ENCODE assay signal across 1 cellular context in the genomic region with DNA sequence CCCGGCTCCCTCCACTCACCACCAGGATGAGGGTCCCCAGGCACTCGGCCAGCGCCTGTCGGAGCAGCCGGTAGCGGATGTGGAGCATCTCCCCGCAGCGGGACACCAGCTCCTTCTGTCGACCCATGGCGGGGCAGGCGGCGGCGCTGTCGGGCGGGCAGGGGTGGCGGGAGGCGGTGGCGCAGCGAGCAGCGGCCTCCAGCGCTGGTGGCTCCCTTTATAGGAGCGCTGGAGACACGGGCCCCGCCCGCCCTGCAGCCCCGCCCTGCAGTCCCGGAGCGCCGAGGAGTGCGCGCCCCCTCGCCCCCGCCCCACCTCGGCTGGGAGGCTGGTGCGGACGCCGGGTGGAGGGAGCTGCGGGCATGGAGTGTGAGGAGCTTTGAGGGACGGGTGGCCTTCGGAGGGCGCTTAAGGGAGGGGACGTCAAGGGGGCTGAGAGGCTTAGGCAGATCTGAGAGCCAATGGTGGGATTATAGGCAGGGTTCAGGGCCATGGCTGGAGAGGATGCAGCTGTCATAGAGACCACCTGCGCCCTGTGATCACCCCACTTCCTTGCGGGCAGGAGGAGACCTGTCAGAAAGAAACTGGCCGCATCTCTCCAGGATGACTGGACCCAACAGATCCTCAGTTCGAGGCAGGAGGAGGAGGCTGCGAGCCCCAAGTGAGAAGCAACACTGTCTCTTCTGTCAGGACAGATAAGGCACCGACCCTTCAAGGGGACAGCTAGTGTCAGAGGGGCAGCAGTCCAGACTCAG.
TF ChIP-seq lines count a peak whose summit lies in the region.

Gene AQP3, minus strand, starts transcription at position 190 of the 755 bp plus-strand sequence. Its CDS starts 63 bp downstream, at position 127.

TF ChIP-seq in HEK293, 187 proteins besides CTCF, POLR2A, EP300 and RAD21 (continued from another document and continues in another):
- TF ChIP-seq ZNF530 (tag by site-specific recombination; IDR thresholded peaks at IDR 0.05; ENCODE audit: low read depth) (no peak), ZBTB1 (tag by site-specific recombination; IDR thresholded peaks at IDR 0.05) (no peak), ZNF404 (tag by site-specific recombination; IDR thresholded peaks at IDR 0.05) (no peak), ZNF580 (tag by site-specific recombination; IDR thresholded peaks at IDR 0.05) (no peak), ZBTB26 (tag by site-specific recombination; optimal IDR thresholded peaks at IDR 0.05) (peak; percentile 52), ZNF335 (tag by site-specific recombination; conservative IDR thresholded peaks at IDR 0.05) (peak; percentile 32), ZBTB49 (tag by site-specific recombination; IDR thresholded peaks at IDR 0.05; ENCODE audit: low read depth) (no peak), ZNF544 (tag by site-specific recombination; IDR thresholded peaks at IDR 0.05) (no peak), SCRT1 (tag by site-specific recombination; IDR thresholded peaks at IDR 0.05; ENCODE audit: borderline replicate concordance) (no peak), PBX3 (CRISPR knock-in tag; IDR thresholded peaks at IDR 0.05) (0 out of 2 replicates have a peak, but pooled peaks have one; percentile 54), ZNF239 (tag by site-specific recombination; IDR thresholded peaks at IDR 0.05) (no peak), ZNF548 (tag by site-specific recombination; IDR thresholded peaks at IDR 0.05) (no peak), ZNF37A (tag by site-specific recombination; IDR thresholded peaks at IDR 0.05) (no peak), ZNF23 (tag by site-specific recombination; IDR thresholded peaks at IDR 0.05; ENCODE audit: borderline replicate concordance) (no peak), RBAK (tag by site-specific recombination; IDR thresholded peaks at IDR 0.05) (no peak), ZNF747 (tag by site-specific recombination; IDR thresholded peaks at IDR 0.05) (no peak), ZNF391 (tag by site-specific recombination; IDR thresholded peaks at IDR 0.05; ENCODE audit: borderline replicate concordance, low read depth) (no peak), ZNF433 (tag by site-specific recombination; IDR thresholded peaks at IDR 0.05; ENCODE audit: low read depth) (no peak), KLF1 (tag by site-specific recombination; IDR thresholded peaks at IDR 0.05) (peak; percentile 51), KLF9 (tag by site-specific recombination; IDR thresholded peaks at IDR 0.05; ENCODE audit: low read depth) (0 out of 2 replicates have a peak, but pooled peaks have one; percentile 15), MZF1 (tag by site-specific recombination; IDR thresholded peaks at IDR 0.05; ENCODE audit: borderline replicate concordance) (no peak), ZNF324 (tag by site-specific recombination; IDR thresholded peaks at IDR 0.05) (no peak), GLI4 (tag by site-specific recombination; IDR thresholded peaks at IDR 0.05) (no peak), ZNF561 (tag by site-specific recombination; IDR thresholded peaks at IDR 0.05; ENCODE audit: borderline replicate concordance) (no peak), TCF7L2 (IDR thresholded peaks at IDR 0.05; ENCODE audit: borderline replicate concordance, low read depth, low read length) (no peak), ZNF132 (tag by site-specific recombination; IDR thresholded peaks at IDR 0.05; ENCODE audit: borderline replicate concordance) (no peak), SP2 (tag by site-specific recombination; IDR thresholded peaks at IDR 0.05) (no peak), ZNF354C (tag by site-specific recombination; IDR thresholded peaks at IDR 0.05; ENCODE audit: borderline replicate concordance, low read depth) (no peak), ZIC2 (tag by site-specific recombination; IDR thresholded peaks at IDR 0.05) (peak; percentile 67), ZNF701 (tag by site-specific recombination; IDR thresholded peaks at IDR 0.05) (no peak), ZBTB7A (tag by site-specific recombination; IDR thresholded peaks at IDR 0.05; ENCODE audit: low read depth) (no peak)
- TF ChIP-seq, protein P1, sequence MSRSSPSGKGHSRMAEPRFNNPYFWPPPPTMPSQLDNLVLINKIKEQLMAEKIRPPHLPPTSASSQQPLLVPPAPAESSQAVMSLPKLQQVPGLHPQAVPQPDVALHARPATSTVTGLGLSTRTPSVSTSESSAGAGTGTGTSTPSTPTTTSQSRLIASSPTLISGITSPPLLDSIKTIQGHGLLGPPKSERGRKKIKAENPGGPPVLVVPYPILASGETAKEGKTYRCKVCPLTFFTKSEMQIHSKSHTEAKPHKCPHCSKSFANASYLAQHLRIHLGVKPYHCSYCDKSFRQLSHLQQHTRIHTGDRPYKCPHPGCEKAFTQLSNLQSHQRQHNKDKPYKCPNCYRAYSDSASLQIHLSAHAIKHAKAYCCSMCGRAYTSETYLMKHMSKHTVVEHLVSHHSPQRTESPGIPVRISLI (tag by site-specific recombination; IDR thresholded peaks at IDR 0.05), result no peak
- TF ChIP-seq, protein P2, sequence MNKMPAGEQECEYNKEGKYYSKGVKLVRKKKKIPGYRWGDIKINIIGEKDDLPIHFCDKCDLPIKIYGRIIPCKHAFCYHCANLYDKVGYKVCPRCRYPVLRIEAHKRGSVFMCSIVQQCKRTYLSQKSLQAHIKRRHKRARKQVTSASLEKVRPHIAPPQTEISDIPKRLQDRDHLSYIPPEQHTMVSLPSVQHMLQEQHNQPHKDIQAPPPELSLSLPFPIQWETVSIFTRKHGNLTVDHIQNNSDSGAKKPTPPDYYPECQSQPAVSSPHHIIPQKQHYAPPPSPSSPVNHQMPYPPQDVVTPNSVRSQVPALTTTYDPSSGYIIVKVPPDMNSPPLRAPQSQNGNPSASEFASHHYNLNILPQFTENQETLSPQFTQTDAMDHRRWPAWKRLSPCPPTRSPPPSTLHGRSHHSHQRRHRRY (tag by site-specific recombination; IDR thresholded peaks at IDR 0.05), result no peak
- TF ChIP-seq, protein P3, sequence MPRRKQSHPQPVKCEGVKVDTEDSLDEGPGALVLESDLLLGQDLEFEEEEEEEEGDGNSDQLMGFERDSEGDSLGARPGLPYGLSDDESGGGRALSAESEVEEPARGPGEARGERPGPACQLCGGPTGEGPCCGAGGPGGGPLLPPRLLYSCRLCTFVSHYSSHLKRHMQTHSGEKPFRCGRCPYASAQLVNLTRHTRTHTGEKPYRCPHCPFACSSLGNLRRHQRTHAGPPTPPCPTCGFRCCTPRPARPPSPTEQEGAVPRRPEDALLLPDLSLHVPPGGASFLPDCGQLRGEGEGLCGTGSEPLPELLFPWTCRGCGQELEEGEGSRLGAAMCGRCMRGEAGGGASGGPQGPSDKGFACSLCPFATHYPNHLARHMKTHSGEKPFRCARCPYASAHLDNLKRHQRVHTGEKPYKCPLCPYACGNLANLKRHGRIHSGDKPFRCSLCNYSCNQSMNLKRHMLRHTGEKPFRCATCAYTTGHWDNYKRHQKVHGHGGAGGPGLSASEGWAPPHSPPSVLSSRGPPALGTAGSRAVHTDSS (tag by site-specific recombination; IDR thresholded peaks at IDR 0.05), result no peak
- TF ChIP-seq, protein P4, sequence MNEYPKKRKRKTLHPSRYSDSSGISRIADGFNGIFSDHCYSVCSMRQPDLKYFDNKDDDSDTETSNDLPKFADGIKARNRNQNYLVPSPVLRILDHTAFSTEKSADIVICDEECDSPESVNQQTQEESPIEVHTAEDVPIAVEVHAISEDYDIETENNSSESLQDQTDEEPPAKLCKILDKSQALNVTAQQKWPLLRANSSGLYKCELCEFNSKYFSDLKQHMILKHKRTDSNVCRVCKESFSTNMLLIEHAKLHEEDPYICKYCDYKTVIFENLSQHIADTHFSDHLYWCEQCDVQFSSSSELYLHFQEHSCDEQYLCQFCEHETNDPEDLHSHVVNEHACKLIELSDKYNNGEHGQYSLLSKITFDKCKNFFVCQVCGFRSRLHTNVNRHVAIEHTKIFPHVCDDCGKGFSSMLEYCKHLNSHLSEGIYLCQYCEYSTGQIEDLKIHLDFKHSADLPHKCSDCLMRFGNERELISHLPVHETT (tag by site-specific recombination; IDR thresholded peaks at IDR 0.05), result no peak
- TF ChIP-seq, protein P5, sequence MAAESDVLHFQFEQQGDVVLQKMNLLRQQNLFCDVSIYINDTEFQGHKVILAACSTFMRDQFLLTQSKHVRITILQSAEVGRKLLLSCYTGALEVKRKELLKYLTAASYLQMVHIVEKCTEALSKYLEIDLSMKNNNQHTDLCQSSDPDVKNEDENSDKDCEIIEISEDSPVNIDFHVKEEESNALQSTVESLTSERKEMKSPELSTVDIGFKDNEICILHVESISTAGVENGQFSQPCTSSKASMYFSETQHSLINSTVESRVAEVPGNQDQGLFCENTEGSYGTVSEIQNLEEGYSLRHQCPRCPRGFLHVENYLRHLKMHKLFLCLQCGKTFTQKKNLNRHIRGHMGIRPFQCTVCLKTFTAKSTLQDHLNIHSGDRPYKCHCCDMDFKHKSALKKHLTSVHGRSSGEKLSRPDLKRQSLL (tag by site-specific recombination; IDR thresholded peaks at IDR 0.05), result peak; percentile 79
- TF ChIP-seq, protein P6, sequence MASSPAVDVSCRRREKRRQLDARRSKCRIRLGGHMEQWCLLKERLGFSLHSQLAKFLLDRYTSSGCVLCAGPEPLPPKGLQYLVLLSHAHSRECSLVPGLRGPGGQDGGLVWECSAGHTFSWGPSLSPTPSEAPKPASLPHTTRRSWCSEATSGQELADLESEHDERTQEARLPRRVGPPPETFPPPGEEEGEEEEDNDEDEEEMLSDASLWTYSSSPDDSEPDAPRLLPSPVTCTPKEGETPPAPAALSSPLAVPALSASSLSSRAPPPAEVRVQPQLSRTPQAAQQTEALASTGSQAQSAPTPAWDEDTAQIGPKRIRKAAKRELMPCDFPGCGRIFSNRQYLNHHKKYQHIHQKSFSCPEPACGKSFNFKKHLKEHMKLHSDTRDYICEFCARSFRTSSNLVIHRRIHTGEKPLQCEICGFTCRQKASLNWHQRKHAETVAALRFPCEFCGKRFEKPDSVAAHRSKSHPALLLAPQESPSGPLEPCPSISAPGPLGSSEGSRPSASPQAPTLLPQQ (tag by site-specific recombination; IDR thresholded peaks at IDR 0.05), result 0 out of 2 replicates have a peak, but pooled peaks have one; percentile 16
- TF ChIP-seq, protein P7, sequence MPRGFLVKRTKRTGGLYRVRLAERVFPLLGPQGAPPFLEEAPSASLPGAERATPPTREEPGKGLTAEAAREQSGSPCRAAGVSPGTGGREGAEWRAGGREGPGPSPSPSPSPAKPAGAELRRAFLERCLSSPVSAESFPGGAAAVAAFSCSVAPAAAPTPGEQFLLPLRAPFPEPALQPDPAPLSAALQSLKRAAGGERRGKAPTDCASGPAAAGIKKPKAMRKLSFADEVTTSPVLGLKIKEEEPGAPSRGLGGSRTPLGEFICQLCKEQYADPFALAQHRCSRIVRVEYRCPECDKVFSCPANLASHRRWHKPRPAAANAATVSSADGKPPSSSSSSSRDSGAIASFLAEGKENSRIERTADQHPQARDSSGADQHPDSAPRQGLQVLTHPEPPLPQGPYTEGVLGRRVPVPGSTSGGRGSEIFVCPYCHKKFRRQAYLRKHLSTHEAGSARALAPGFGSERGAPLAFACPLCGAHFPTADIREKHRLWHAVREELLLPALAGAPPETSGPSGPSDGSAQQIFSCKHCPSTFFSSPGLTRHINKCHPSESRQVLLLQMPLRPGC (tag by site-specific recombination; IDR thresholded peaks at IDR 0.05), result no peak
- TF ChIP-seq, protein P8, sequence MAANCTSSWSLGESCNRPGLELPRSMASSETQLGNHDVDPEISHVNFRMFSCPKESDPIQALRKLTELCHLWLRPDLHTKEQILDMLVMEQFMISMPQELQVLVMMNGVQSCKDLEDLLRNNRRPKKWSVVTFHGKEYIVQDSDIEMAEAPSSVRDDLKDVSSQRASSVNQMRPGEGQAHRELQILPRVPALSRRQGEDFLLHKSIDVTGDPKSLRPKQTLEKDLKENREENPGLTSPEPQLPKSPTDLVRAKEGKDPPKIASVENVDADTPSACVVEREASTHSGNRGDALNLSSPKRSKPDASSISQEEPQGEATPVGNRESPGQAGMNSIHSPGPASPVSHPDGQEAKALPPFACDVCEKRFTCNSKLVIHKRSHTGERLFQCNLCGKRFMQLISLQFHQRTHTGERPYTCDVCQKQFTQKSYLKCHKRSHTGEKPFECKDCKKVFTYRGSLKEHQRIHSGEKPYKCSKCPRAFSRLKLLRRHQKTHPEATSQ (tag by site-specific recombination; IDR thresholded peaks at IDR 0.05), result no peak
